In genomic region chr4:82428969-82429727, GRCh38 we compare ENCODE assay signal across 8 cellular contexts. TPM values are rescaled to one million over a fixed set of nuclear protein-coding genes. Genes with fewer than 3 reads are reported as not detected.
A peak's percentile ranks its signal among the peaks of the same experiment; 100 is the strongest.
DNase-seq lines count a peak whose midpoint lies in the region; ATAC-seq, FAIRE-seq and TF ChIP-seq lines count a peak whose summit lies in the region.

No MANE protein-coding gene starts in this region.

- peaks cover 23% of the 10 kb centered on the region for H3K4me1 ChIP-seq in endocrine pancreas (ENCODE audit: control insufficient read depth, insufficient read depth, low read length)

- FAIRE-seq in HTR-8/SVneo (lab: Jason Lieb, UNC) = no peak

- DNase-seq in Calu3 (peak; percentile 92), HTR-8/SVneo (ENCODE audit: insufficient read length, low spot score) (peak; percentile 67), NOMO-1 (lab: John Stamatoyannopoulos, UW; ENCODE audit: unreplicated experiment in 2 of 2) (peak; percentile 86 to 92), midbrain (lab: John Stamatoyannopoulos, UW) (peak; percentile 98)
- peak; percentile 93 for DNase-seq in activated CD8-positive, alpha-beta memory T cell treated with anti-CD3 and anti-CD28 coated beads, Interleukin-2, amount 10 ng/mL, durations not matched to agents 7 days and 5 days
- peak; percentile 82 to 89 for DNase-seq in stimulated activated CD8-positive, alpha-beta memory T cell treated with anti-CD3 and anti-CD28 coated beads, Interleukin-2, amount 100 ng/mL, for 1 hour (ENCODE audit: low read depth in 2 of 2)

- H3K4me3 Mint-ChIP-seq in Calu3 (ENCODE audit: low read depth, unreplicated experiment) = peak overlapping the region; percentile 99
- peak overlapping the region; percentile 97 for H3K4me3 Mint-ChIP-seq in activated CD8-positive, alpha-beta memory T cell treated with anti-CD3 and anti-CD28 coated beads, Interleukin-2, amount 10 ng/mL, durations not matched to agents 7 days and 5 days

- no peaks in the 10 kb centered on the region for H3K9me3 Mint-ChIP-seq in Calu3 (ENCODE audit: low read depth, unreplicated experiment)
- H3K9me3 Mint-ChIP-seq in activated CD8-positive, alpha-beta memory T cell treated with anti-CD3 and anti-CD28 coated beads, Interleukin-2, amount 10 ng/mL, durations not matched to agents 7 days and 5 days (ENCODE audit: low read depth) = no peaks in the 10 kb centered on the region

- CTCF ChIA-PET in Calu3 (lab: Charles Lee) = interaction anchor here (0.6 to 1.0 kb wide), 2 partner anchors 9 to 34 kb away, joined by 3 to 4 read pairs; no protein-coding TSS in a partner anchor
- CTCF ChIA-PET in activated CD8-positive, alpha-beta memory T cell treated with anti-CD3 and anti-CD28 coated beads, Interleukin-2, amount 10 ng/mL, durations not matched to agents 7 days and 5 days (lab: Charles Lee) = interaction anchor here (0.7 to 3.2 kb wide), 15 partner anchors 9 to 436 kb away, joined by 3 to 23 read pairs (median 5); partner anchors contain the start of gene HNRNPD

- H3K27me3 Mint-ChIP-seq in Calu3 (ENCODE audit: unreplicated experiment) = peaks cover 9% of the 10 kb centered on the region
- H3K27me3 Mint-ChIP-seq in activated CD8-positive, alpha-beta memory T cell treated with anti-CD3 and anti-CD28 coated beads, Interleukin-2, amount 10 ng/mL, durations not matched to agents 7 days and 5 days = no peaks in the 10 kb centered on the region

- peak; percentile 80 for TF ChIP-seq CTCF in Calu3 (IDR thresholded peaks at IDR 0.05; ENCODE audit: unreplicated experiment)

- no peaks in the 10 kb centered on the region for H3K27me3 ChIP-seq in endocrine pancreas (ENCODE audit: control insufficient read depth, insufficient read depth, low read length)

- H3K27ac Mint-ChIP-seq in Calu3 (ENCODE audit: unreplicated experiment) = peak overlapping the region; percentile 99
- H3K27ac Mint-ChIP-seq in activated CD8-positive, alpha-beta memory T cell treated with anti-CD3 and anti-CD28 coated beads, Interleukin-2, amount 10 ng/mL, durations not matched to agents 7 days and 5 days = peak overlapping the region; percentile 98

- peak overlapping the region; percentile 88 for H3K4me3 ChIP-seq in endocrine pancreas (ENCODE audit: control insufficient read depth, insufficient read depth, low read length)

- peaks cover 18% of the 10 kb centered on the region for H3K4me1 Mint-ChIP-seq in Calu3 (ENCODE audit: low read depth, unreplicated experiment)
- H3K4me1 Mint-ChIP-seq in activated CD8-positive, alpha-beta memory T cell treated with anti-CD3 and anti-CD28 coated beads, Interleukin-2, amount 10 ng/mL, durations not matched to agents 7 days and 5 days = peaks cover 65% of the 10 kb centered on the region

- peak; percentile 60 for ATAC-seq in GM21381 (IDR thresholded peaks at IDR 0.05; ENCODE audit: unreplicated experiment)
- peak; percentile 56 for ATAC-seq in activated CD8-positive, alpha-beta memory T cell treated with anti-CD3 and anti-CD28 coated beads, Interleukin-2, amount 10 ng/mL, durations not matched to agents 7 days and 5 days

- no peaks in the 10 kb centered on the region for H3K36me3 ChIP-seq in endocrine pancreas (ENCODE audit: control insufficient read depth, insufficient read depth, low read length)

- H3K9me3 ChIP-seq in endocrine pancreas (ENCODE audit: control insufficient read depth, low read length) = no peaks in the 10 kb centered on the region

- peaks cover 79% of the 10 kb centered on the region for H3K36me3 Mint-ChIP-seq in Calu3 (ENCODE audit: insufficient read depth, unreplicated experiment)
- peaks cover 61% of the 10 kb centered on the region for H3K36me3 Mint-ChIP-seq in activated CD8-positive, alpha-beta memory T cell treated with anti-CD3 and anti-CD28 coated beads, Interleukin-2, amount 10 ng/mL, durations not matched to agents 7 days and 5 days

- peak overlapping the region; percentile 78 for H3K9ac ChIP-seq in endocrine pancreas (ENCODE audit: control insufficient read depth, insufficient read depth, low read length)

- no TSS peak for BruUV-seq in Calu3 (replicated peaks; lab: Mats Ljungman, UMichigan)

- intact Hi-C loops in Calu3 (cut with micrococcal nuclease; ENCODE audit: unreplicated experiment) = loop anchor here (2.0 kb wide), 1 partner anchor 54 kb away; no protein-coding TSS in a partner anchor

RNA-seq across cellular contexts. Expression of gene HNRNPDL, which starts 1.1 kb away (rescaled TPM):
- total RNA-seq in Calu3 (2022) = 180 and 198 TPM in 2 replicates
- total RNA-seq in activated CD8-positive, alpha-beta memory T cell treated with anti-CD3 and anti-CD28 coated beads, Interleukin-2, amount 10 ng/mL, durations not matched to agents 7 days and 5 days = 100 to 1,000 TPM; 317 to 343 TPM

RNA-seq across cellular contexts. Expression of gene ENOPH1, which starts 1.2 kb away (rescaled TPM):
- total RNA-seq in Calu3 (2022) = 43.3 and 43.6 TPM in 2 replicates
- 10 to 100 TPM; 40.6 to 46.6 TPM for total RNA-seq in activated CD8-positive, alpha-beta memory T cell treated with anti-CD3 and anti-CD28 coated beads, Interleukin-2, amount 10 ng/mL, durations not matched to agents 7 days and 5 days

RNA-seq across cellular contexts. Expression of gene HNRNPD, which starts 55.4 kb away (rescaled TPM):
- total RNA-seq in Calu3 (2022) = 241 and 272 TPM in 2 replicates
- total RNA-seq in activated CD8-positive, alpha-beta memory T cell treated with anti-CD3 and anti-CD28 coated beads, Interleukin-2, amount 10 ng/mL, durations not matched to agents 7 days and 5 days = 100 to 1,000 TPM; 385 to 421 TPM

Comparison
In these comparisons a context has a peak if more than half of its experiments do, and no peak if none do; other contexts are left out.
1. Peak in every context shown above with its lines: DNase-seq, ATAC-seq and H3K4me3 ChIP-seq.